Comparison of ENCODE assay signal across 8 cellular contexts in genomic region chr4:126405369-126405982, GRCh38.
DNase-seq lines count a peak whose midpoint lies in the region; ATAC-seq and TF ChIP-seq lines count a peak whose summit lies in the region.

No MANE protein-coding gene starts in this region.

- no peak overlapping the region for H3K27ac ChIP-seq in KMS-11
- H3K27ac ChIP-seq in endodermal cell (ENCODE audit: low read depth, low read length) = no peak overlapping the region
- H3K27ac ChIP-seq in tibial artery = no peak overlapping the region

- no peaks in the 10 kb centered on the region for H3K9me3 ChIP-seq in endodermal cell (ENCODE audit: control insufficient read depth, low read length)
- peaks cover 0 to 11% (median 0%) of the 10 kb centered on the region in 3 donors for H3K9me3 ChIP-seq in tibial artery

- H3K4me3 ChIP-seq in KMS-11 (IDR thresholded peaks at IDR 0.05; ENCODE audit: insufficient read depth, low read depth, low read length) (no peak overlapping the region), endodermal cell (ENCODE audit: low read length) (no peak overlapping the region), tibial artery (no peak overlapping the region)

- H3K9ac ChIP-seq in KMS-11 = no peak overlapping the region
- H3K9ac ChIP-seq in endodermal cell (ENCODE audit: extremely low read depth, low read length, poor library complexity, severe bottlenecking) = no peak overlapping the region

- H3K27me3 ChIP-seq in KMS-11 (ENCODE audit: insufficient read depth, low read depth) (no peaks in the 10 kb centered on the region), endodermal cell (ENCODE audit: control insufficient read depth, insufficient read depth, low read length, poor library complexity, severe bottlenecking) (no peaks in the 10 kb centered on the region), tibial artery (no peaks in the 10 kb centered on the region)

- H3K27ac Mint-ChIP-seq in endodermal cell = no peak overlapping the region

- H3K36me3 ChIP-seq in KMS-11 (ENCODE audit: insufficient read depth) = no peaks in the 10 kb centered on the region
- no peaks in the 10 kb centered on the region for H3K36me3 ChIP-seq in endodermal cell (ENCODE audit: control insufficient read depth, insufficient read depth, low read length)
- no peaks in the 10 kb centered on the region for H3K36me3 ChIP-seq in tibial artery

- H3K4me1 Mint-ChIP-seq in endodermal cell = no peaks in the 10 kb centered on the region

- no peaks in the 10 kb centered on the region for H4K20me1 ChIP-seq in KMS-11 (ENCODE audit: insufficient read depth)

- no peaks in the 10 kb centered on the region for H3K9me3 Mint-ChIP-seq in endodermal cell

- no peak overlapping the region for H2AFZ ChIP-seq in KMS-11 (ENCODE audit: low read depth)

- H3K4me1 ChIP-seq in KMS-11 (ENCODE audit: low read depth, poor library complexity, severe bottlenecking) (no peaks in the 10 kb centered on the region), endodermal cell (ENCODE audit: control insufficient read depth, insufficient read depth, low read length) (no peaks in the 10 kb centered on the region), tibial artery (no peaks in the 10 kb centered on the region)

- H3K79me2 ChIP-seq in KMS-11 (ENCODE audit: insufficient read depth, low read depth) = no peaks in the 10 kb centered on the region

- no peak for DNase-seq in Right ventricle myocardium superior
- no peak for DNase-seq in cardiac septum (ENCODE audit: low spot score)
- no peak for DNase-seq in endodermal cell
- DNase-seq in tibial artery = no peak
- DNase-seq in cortex of kidney (lab: John Stamatoyannopoulos, UW) = no peak
- no peak for DNase-seq in activated CD4-positive, alpha-beta T cell treated with anti-CD3 and anti-CD28 coated beads, Interleukin-2, amount 50 U/mL, for 4 hours

- H3K27me3 Mint-ChIP-seq in endodermal cell (ENCODE audit: insufficient read depth) = no peaks in the 10 kb centered on the region

- TF ChIP-seq CTCF in KMS-11 (conservative IDR thresholded peaks at IDR 0.05; ENCODE audit: low read depth, low read length) (peak; percentile 67), endodermal cell (conservative IDR thresholded peaks at IDR 0.05) (peak; percentile 83), tibial artery (IDR thresholded peaks at IDR 0.05) (peak; percentile 11 to 19)

- WGBS in endodermal cell (ENCODE audit: insufficient coverage in 1 of 2, insufficient read length in 1 of 2), 2 experiments = 91% methylated on average over 1 of the region's 2 CpGs; no CpG with 5 or more reads in 1 of the 2 experiments

- no peaks in the 10 kb centered on the region for H3K36me3 Mint-ChIP-seq in endodermal cell (ENCODE audit: low read depth)

- H3K4me3 Mint-ChIP-seq in endodermal cell = no peak overlapping the region

- no peak overlapping the region for H3K4me2 ChIP-seq in KMS-11

- peak; percentile 56 for ATAC-seq in Right ventricle myocardium superior (ENCODE audit: poor library complexity)
- ATAC-seq in GM21526 (IDR thresholded peaks at IDR 0.05; ENCODE audit: low FRiP score, unreplicated experiment) = no peak

- intact Hi-C loops in Right ventricle myocardium superior (cut with DNase I) = no loop called here
- intact Hi-C loops in cardiac septum (cut with DNase I) = no loop called here
- intact Hi-C loops in tibial artery (cut with DNase I; ENCODE audit: low total_unique reads) = no loop called here

Comparison
In these comparisons a context has a peak if more than half of its experiments do, and no peak if none do; other contexts are left out.
1. CTCF ChIP-seq: peak in every context shown above with its lines; median percentile 83 in endodermal cell; 67 in KMS-11; 15 in tibial artery.